24 cellular contexts compared by ENCODE assay signal in genomic region chr12:72829838-72830237, GRCh38.
DNase-seq lines count a peak whose midpoint lies in the region; ATAC-seq and TF ChIP-seq lines count a peak whose summit lies in the region.
"Had no signal": no experiment of that assay in that cellular context is flagged by ENCODE, and none has a peak within 500 bp of the region (broad histone marks: within the 10 kb centered on the region; RNA-seq: fewer than 3 reads in every experiment).

No MANE protein-coding gene starts in this region.

- H2BK5ac ChIP-seq in H9 (ENCODE audit: insufficient read length, low read length), result no peak overlapping the region

- H3K27me3 Mint-ChIP-seq in H9 (ENCODE audit: low read depth), result no peaks in the 10 kb centered on the region
- no peaks in the 10 kb centered on the region for H3K27me3 Mint-ChIP-seq in stimulated activated memory B cell treated with anti-CD40 and anti-IgM and Interleukin-4, amounts not matched to agents 10 μg/mL and 1 μg/mL and 100 μg/mL, for 72 hours
- H3K27me3 Mint-ChIP-seq: CD4-positive, alpha-beta T cell; CD8-positive, alpha-beta memory T cell had no signal

- H3K14ac ChIP-seq in H9 (ENCODE audit: insufficient read depth, low read length), result no peak overlapping the region

- intact Hi-C loops in left lung (cut with DNase I), result no loop called here

- peaks cover 0 to 10% (median 9%) of the 10 kb centered on the region in 3 experiments for H3K36me3 Mint-ChIP-seq in H9 (ENCODE audit: insufficient read depth in 1 of 3, low read depth in 3 of 3)
- no peaks in the 10 kb centered on the region for H3K36me3 Mint-ChIP-seq in stimulated activated memory B cell treated with anti-CD40 and anti-IgM and Interleukin-4, amounts not matched to agents 10 μg/mL and 1 μg/mL and 100 μg/mL, for 72 hours
- H3K36me3 Mint-ChIP-seq: CD14-positive monocyte; CD8-positive, alpha-beta memory T cell had no signal

- H2BK120ac ChIP-seq in H9 (ENCODE audit: low read depth, low read length, poor library complexity, severe bottlenecking), result no peak overlapping the region

- no peaks in the 10 kb centered on the region for H3K23me2 ChIP-seq in H9 (ENCODE audit: insufficient read length, low read depth, low read length, poor library complexity, severe bottlenecking)

- no peaks in the 10 kb centered on the region for H3K79me2 ChIP-seq in H9 (ENCODE audit: insufficient read depth, low read length)
- H3K79me2 ChIP-seq in osteoblast (ENCODE audit: insufficient read depth, low read length), result no peaks in the 10 kb centered on the region

- no peak overlapping the region for H2BK20ac ChIP-seq in H9 (ENCODE audit: low read depth, low read length, poor library complexity, severe bottlenecking)

- H3K4me2 ChIP-seq in H9 (ENCODE audit: insufficient read depth, insufficient read length, low read length), result no peak overlapping the region
- no peak overlapping the region for H3K4me2 ChIP-seq in osteoblast (ENCODE audit: insufficient read depth, low read length)
- H3K4me2 ChIP-seq: A549; BLaER1 treated with 17β-estradiol and CSF1 and Interleukin-3, amounts not matched to agents 10 nM and 100 nM had no signal

- H3K36me3 ChIP-seq in left lung, result no peaks in the 10 kb centered on the region
- H3K36me3 ChIP-seq in osteoblast (ENCODE audit: insufficient read depth, low read length), result no peaks in the 10 kb centered on the region
- H3K36me3 ChIP-seq: BE2C; BLaER1 treated with 17β-estradiol and CSF1 and Interleukin-3, amounts not matched to agents 10 nM and 100 nM; HAP-1 had no signal

- H3K27ac ChIP-seq in H9 (ENCODE audit: insufficient read length, low read depth, low read length), result no peak overlapping the region
- peak overlapping the region in 1 of 2 donors; percentile 55 for H3K27ac ChIP-seq in left lung
- H3K27ac ChIP-seq in osteoblast (ENCODE audit: low read depth, low read length), result no peak overlapping the region
- H3K27ac ChIP-seq: A549; BLaER1 treated with 17β-estradiol and CSF1 and Interleukin-3, amounts not matched to agents 10 nM and 100 nM; GM23248 had no signal

- H4K20me1 ChIP-seq in H9 (ENCODE audit: control insufficient read depth, insufficient read depth, insufficient read length), result no peaks in the 10 kb centered on the region
- no peaks in the 10 kb centered on the region for H4K20me1 ChIP-seq in osteoblast (ENCODE audit: insufficient read depth, low read length)
- H4K20me1 ChIP-seq: BLaER1 treated with 17β-estradiol and CSF1 and Interleukin-3, amounts not matched to agents 10 nM and 100 nM had no signal

- H3T11ph ChIP-seq in H9 (ENCODE audit: low read length), result no peak overlapping the region

- no peak overlapping the region for H3K4me3 ChIP-seq in left lung
- no peak overlapping the region for H3K4me3 ChIP-seq in osteoblast (ENCODE audit: insufficient read depth, low read length)
- H3K4me3 ChIP-seq: A549; BLaER1 treated with 17β-estradiol and CSF1 and Interleukin-3, amounts not matched to agents 10 nM and 100 nM; GM12878; GM23248; HAP-1 had no signal

- H4K91ac ChIP-seq in H9 (ENCODE audit: insufficient read length, low read depth, low read length), result no peak overlapping the region

- no peak overlapping the region for H2BK12ac ChIP-seq in H9 (ENCODE audit: insufficient read length, low read depth, low read length)

- no CpG with 5 or more reads among the region's 1 CpG for WGBS in H9 (ENCODE audit: extremely low coverage, insufficient read length, low lambda C conversion rate)

- peaks cover 3 to 13% of the 10 kb centered on the region in 2 experiments for H3K9me3 Mint-ChIP-seq in H9
- H3K9me3 Mint-ChIP-seq in stimulated activated memory B cell treated with anti-CD40 and anti-IgM and Interleukin-4, amounts not matched to agents 10 μg/mL and 1 μg/mL and 100 μg/mL, for 72 hours, result peaks cover 3% of the 10 kb centered on the region

- H3K27me3 ChIP-seq in H9 (ENCODE audit: insufficient read depth, low read length) (no peaks in the 10 kb centered on the region), left lung (no peaks in the 10 kb centered on the region), osteoblast (ENCODE audit: insufficient read depth, low read length) (no peaks in the 10 kb centered on the region)
- H3K27me3 ChIP-seq: BE2C; BLaER1 treated with 17β-estradiol and CSF1 and Interleukin-3, amounts not matched to agents 10 nM and 100 nM had no signal

- H3K27ac Mint-ChIP-seq in H9, result peak overlapping the region in 2 of 3 experiments; percentile 17 to 76; a peak in 3 of 7 replicates
- H3K27ac Mint-ChIP-seq in stimulated activated memory B cell treated with anti-CD40 and anti-IgM and Interleukin-4, amounts not matched to agents 10 μg/mL and 1 μg/mL and 100 μg/mL, for 72 hours, result no peak overlapping the region
- H3K27ac Mint-ChIP-seq: CD14-positive monocyte; CD4-positive, alpha-beta T cell; CD8-positive, alpha-beta memory T cell; HFFc6 had no signal

- H3K56ac ChIP-seq in H9 (ENCODE audit: insufficient read length, low read depth, low read length), result no peak overlapping the region

- H2AFZ ChIP-seq in H9 (ENCODE audit: low read length), result no peak overlapping the region
- H2AFZ ChIP-seq in osteoblast (ENCODE audit: low read length), result no peak overlapping the region
- H2AFZ ChIP-seq: GM23248 had no signal

- H3K79me1 ChIP-seq in H9 (ENCODE audit: insufficient read depth, low read depth, low read length, poor library complexity, severe bottlenecking), result no peaks in the 10 kb centered on the region

- ATAC-seq in left lung, result peak; percentile 14
- no peak for ATAC-seq in stimulated activated memory B cell treated with anti-CD40 and anti-IgM and Interleukin-4, amounts not matched to agents 10 μg/mL and 1 μg/mL and 100 μg/mL, for 72 hours
- no peak for ATAC-seq in HG03565 (IDR thresholded peaks at IDR 0.05; ENCODE audit: unreplicated experiment)
- ATAC-seq: A549, GM12878 had no signal

- peaks cover 16 to 26% of the 10 kb centered on the region in 2 experiments for H3K4me1 Mint-ChIP-seq in H9
- H3K4me1 Mint-ChIP-seq in stimulated activated memory B cell treated with anti-CD40 and anti-IgM and Interleukin-4, amounts not matched to agents 10 μg/mL and 1 μg/mL and 100 μg/mL, for 72 hours, result no peaks in the 10 kb centered on the region
- H3K4me1 Mint-ChIP-seq: CD14-positive monocyte; CD8-positive, alpha-beta memory T cell had no signal

- H3K4me3 Mint-ChIP-seq in H9, result no peak overlapping the region
- H3K4me3 Mint-ChIP-seq in stimulated activated memory B cell treated with anti-CD40 and anti-IgM and Interleukin-4, amounts not matched to agents 10 μg/mL and 1 μg/mL and 100 μg/mL, for 72 hours, result no peak overlapping the region
- H3K4me3 Mint-ChIP-seq: CD14-positive monocyte; CD4-positive, alpha-beta T cell; CD8-positive, alpha-beta memory T cell; HFFc6 had no signal

- TF ChIP-seq CTCF in H9 (conservative IDR thresholded peaks at IDR 0.05) (no peak), left lung (IDR thresholded peaks at IDR 0.05) (no peak), osteoblast (IDR thresholded peaks at IDR 0.05; ENCODE audit: extremely low read depth, low read depth, low read length) (no peak)

- H3K4ac ChIP-seq in H9 (ENCODE audit: low read depth, low read length), result no peak overlapping the region

- no peak overlapping the region for H3K23ac ChIP-seq in H9 (ENCODE audit: insufficient read length, low read depth, low read length)

- H4K8ac ChIP-seq in H9 (replicated peaks; ENCODE audit: insufficient read length, low read depth, low read length), result no peak overlapping the region

- H3K4me1 ChIP-seq in H9 (ENCODE audit: insufficient read depth, low read length) (no peaks in the 10 kb centered on the region), left lung (no peaks in the 10 kb centered on the region), osteoblast (ENCODE audit: insufficient read depth, low read length) (no peaks in the 10 kb centered on the region)
- H3K4me1 ChIP-seq: A549; BE2C; BLaER1 treated with 17β-estradiol and CSF1 and Interleukin-3, amounts not matched to agents 10 nM and 100 nM; HAP-1 had no signal

- H3K9me3 ChIP-seq in H9 (ENCODE audit: control insufficient read depth, low read depth, low read length) (no peaks in the 10 kb centered on the region), left lung (peaks cover 0 to 5% of the 10 kb centered on the region in 2 donors), osteoblast (ENCODE audit: low read depth, low read length) (no peaks in the 10 kb centered on the region)
- H3K9me3 ChIP-seq: A549; BE2C; BLaER1 treated with 17β-estradiol and CSF1 and Interleukin-3, amounts not matched to agents 10 nM and 100 nM; HAP-1 had no signal

- H2AK5ac ChIP-seq in H9 (ENCODE audit: insufficient read length, low read length), result no peak overlapping the region

- DNase-seq in H9 (no peak), NCI-H2227 (lab: John Stamatoyannopoulos, UW; ENCODE audit: unreplicated experiment) (peak; percentile 90), left lung (no peak), osteoblast (ENCODE audit: insufficient read length, low spot score, missing footprints) (peak; percentile 14), NCI-H2196 treated with DMSO at 0.1 percent for 48 hours (lab: John Stamatoyannopoulos, UW; ENCODE audit: unreplicated experiment) (no peak)
- DNase-seq: 8988T; ACHN; AML-193; BE2C; CD4-positive, alpha-beta T cell; CD8-positive, alpha-beta memory T cell; DMS 273 treated with DMSO at 0.1 percent for 48 hours; DMS79; EL; GDM1; GM23248; HFFc6 had no signal

- H4K5ac ChIP-seq in H9 (ENCODE audit: insufficient read length, low read depth, low read length), result no peak overlapping the region

- no peak overlapping the region for H3K18ac ChIP-seq in H9 (ENCODE audit: insufficient read length, low read depth, low read length)

- H2BK15ac ChIP-seq in H9 (ENCODE audit: low read depth, low read length), result no peak overlapping the region

- H3K9ac ChIP-seq in H9 (ENCODE audit: extremely low read depth, insufficient read length, low read length), result no peak overlapping the region
- H3K9ac ChIP-seq: BLaER1 treated with 17β-estradiol and CSF1 and Interleukin-3, amounts not matched to agents 10 nM and 100 nM; GM23248 had no signal

Comparison
In these comparisons a context has a peak if more than half of its experiments do, and no peak if none do; other contexts are left out.
1. DNase-seq: peak in NCI-H2227 (single experiment) and osteoblast (single experiment); none in H9 (single experiment), left lung (0 of 2) and NCI-H2196 treated with DMSO at 0.1 percent for 48 hours (single experiment).